1 cellular context compared by ENCODE assay signal in genomic region chr11:47766363-47767227, GRCh38.
TF ChIP-seq lines count a peak whose summit lies in the region.

No MANE protein-coding gene starts in this region.

TF ChIP-seq in H1, 55 proteins besides CTCF, POLR2A, EP300 and RAD21 (continued from another document):
- TF ChIP-seq, protein P1, sequence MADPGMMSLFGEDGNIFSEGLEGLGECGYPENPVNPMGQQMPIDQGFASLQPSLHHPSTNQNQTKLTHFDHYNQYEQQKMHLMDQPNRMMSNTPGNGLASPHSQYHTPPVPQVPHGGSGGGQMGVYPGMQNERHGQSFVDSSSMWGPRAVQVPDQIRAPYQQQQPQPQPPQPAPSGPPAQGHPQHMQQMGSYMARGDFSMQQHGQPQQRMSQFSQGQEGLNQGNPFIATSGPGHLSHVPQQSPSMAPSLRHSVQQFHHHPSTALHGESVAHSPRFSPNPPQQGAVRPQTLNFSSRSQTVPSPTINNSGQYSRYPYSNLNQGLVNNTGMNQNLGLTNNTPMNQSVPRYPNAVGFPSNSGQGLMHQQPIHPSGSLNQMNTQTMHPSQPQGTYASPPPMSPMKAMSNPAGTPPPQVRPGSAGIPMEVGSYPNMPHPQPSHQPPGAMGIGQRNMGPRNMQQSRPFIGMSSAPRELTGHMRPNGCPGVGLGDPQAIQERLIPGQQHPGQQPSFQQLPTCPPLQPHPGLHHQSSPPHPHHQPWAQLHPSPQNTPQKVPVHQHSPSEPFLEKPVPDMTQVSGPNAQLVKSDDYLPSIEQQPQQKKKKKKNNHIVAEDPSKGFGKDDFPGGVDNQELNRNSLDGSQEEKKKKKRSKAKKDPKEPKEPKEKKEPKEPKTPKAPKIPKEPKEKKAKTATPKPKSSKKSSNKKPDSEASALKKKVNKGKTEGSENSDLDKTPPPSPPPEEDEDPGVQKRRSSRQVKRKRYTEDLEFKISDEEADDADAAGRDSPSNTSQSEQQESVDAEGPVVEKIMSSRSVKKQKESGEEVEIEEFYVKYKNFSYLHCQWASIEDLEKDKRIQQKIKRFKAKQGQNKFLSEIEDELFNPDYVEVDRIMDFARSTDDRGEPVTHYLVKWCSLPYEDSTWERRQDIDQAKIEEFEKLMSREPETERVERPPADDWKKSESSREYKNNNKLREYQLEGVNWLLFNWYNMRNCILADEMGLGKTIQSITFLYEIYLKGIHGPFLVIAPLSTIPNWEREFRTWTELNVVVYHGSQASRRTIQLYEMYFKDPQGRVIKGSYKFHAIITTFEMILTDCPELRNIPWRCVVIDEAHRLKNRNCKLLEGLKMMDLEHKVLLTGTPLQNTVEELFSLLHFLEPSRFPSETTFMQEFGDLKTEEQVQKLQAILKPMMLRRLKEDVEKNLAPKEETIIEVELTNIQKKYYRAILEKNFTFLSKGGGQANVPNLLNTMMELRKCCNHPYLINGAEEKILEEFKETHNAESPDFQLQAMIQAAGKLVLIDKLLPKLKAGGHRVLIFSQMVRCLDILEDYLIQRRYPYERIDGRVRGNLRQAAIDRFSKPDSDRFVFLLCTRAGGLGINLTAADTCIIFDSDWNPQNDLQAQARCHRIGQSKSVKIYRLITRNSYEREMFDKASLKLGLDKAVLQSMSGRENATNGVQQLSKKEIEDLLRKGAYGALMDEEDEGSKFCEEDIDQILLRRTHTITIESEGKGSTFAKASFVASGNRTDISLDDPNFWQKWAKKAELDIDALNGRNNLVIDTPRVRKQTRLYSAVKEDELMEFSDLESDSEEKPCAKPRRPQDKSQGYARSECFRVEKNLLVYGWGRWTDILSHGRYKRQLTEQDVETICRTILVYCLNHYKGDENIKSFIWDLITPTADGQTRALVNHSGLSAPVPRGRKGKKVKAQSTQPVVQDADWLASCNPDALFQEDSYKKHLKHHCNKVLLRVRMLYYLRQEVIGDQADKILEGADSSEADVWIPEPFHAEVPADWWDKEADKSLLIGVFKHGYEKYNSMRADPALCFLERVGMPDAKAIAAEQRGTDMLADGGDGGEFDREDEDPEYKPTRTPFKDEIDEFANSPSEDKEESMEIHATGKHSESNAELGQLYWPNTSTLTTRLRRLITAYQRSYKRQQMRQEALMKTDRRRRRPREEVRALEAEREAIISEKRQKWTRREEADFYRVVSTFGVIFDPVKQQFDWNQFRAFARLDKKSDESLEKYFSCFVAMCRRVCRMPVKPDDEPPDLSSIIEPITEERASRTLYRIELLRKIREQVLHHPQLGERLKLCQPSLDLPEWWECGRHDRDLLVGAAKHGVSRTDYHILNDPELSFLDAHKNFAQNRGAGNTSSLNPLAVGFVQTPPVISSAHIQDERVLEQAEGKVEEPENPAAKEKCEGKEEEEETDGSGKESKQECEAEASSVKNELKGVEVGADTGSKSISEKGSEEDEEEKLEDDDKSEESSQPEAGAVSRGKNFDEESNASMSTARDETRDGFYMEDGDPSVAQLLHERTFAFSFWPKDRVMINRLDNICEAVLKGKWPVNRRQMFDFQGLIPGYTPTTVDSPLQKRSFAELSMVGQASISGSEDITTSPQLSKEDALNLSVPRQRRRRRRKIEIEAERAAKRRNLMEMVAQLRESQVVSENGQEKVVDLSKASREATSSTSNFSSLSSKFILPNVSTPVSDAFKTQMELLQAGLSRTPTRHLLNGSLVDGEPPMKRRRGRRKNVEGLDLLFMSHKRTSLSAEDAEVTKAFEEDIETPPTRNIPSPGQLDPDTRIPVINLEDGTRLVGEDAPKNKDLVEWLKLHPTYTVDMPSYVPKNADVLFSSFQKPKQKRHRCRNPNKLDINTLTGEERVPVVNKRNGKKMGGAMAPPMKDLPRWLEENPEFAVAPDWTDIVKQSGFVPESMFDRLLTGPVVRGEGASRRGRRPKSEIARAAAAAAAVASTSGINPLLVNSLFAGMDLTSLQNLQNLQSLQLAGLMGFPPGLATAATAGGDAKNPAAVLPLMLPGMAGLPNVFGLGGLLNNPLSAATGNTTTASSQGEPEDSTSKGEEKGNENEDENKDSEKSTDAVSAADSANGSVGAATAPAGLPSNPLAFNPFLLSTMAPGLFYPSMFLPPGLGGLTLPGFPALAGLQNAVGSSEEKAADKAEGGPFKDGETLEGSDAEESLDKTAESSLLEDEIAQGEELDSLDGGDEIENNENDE (IDR thresholded peaks at IDR 0.05; ENCODE audit: insufficient replicate concordance, low read length), result no peak
- peak; percentile 21; the same call in 1 of the 2 replicates for TF ChIP-seq POLR2AphosphoS5 (IDR thresholded peaks at IDR 0.05; ENCODE audit: low read depth, low read length)
- no peak for TF ChIP-seq YY1 (IDR thresholded peaks at IDR 0.05; ENCODE audit: low read depth, low read length)
- no peak for TF ChIP-seq TAF7 (optimal IDR thresholded peaks at IDR 0.05; ENCODE audit: borderline replicate concordance, low read depth, low read length)
- peak; percentile 91 for TF ChIP-seq PHF8 (conservative IDR thresholded peaks at IDR 0.05; ENCODE audit: low read depth, low read length)
- TF ChIP-seq RNF2 (IDR thresholded peaks at IDR 0.05; ENCODE audit: borderline replicate concordance, low read depth, low read length, missing control alignments, poor library complexity, severe bottlenecking), result no peak
- TF ChIP-seq TAF1 (IDR thresholded peaks at IDR 0.05; ENCODE audit: low read depth, low read length), result peak; percentile 15
- 0 out of 2 replicates have a peak, but pooled peaks have one; percentile 25 for TF ChIP-seq SP4 (IDR thresholded peaks at IDR 0.05; ENCODE audit: low read length)
- peak; percentile 75 for TF ChIP-seq CHD1 (IDR thresholded peaks at IDR 0.05; ENCODE audit: low read depth, low read length)
- TF ChIP-seq KDM4A (IDR thresholded peaks at IDR 0.05; ENCODE audit: low read depth, low read length, severe bottlenecking), result peak; percentile 78
- TF ChIP-seq SIRT6 (IDR thresholded peaks at IDR 0.05; ENCODE audit: low read length), result no peak
